12 cellular contexts compared by ENCODE assay signal in the genomic region with DNA sequence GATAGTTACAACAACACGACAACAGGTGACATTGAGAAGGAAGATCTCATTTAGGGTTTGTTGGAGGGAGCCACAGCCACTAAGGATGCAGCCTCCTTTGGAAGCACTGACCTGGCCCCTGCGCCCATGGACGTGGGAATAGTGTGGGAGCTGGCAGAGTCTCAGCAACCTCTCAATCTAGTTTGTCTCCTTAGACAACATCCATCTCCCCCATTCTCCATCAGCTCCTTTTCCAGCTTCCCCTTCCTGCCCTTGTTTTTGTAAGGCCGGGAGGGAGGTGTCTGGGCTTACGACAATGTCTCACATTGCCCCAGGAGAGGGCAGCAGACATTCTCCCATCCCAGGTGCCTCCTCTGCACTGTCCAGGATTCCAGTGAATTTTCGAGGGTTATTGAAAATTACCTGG.
DNase-seq lines count a peak whose midpoint lies in the region; ATAC-seq, FAIRE-seq and TF ChIP-seq lines count a peak whose summit lies in the region.
"Had no signal": no experiment of that assay in that cellular context is flagged by ENCODE, and none has a peak within 500 bp of the region (broad histone marks: within the 10 kb centered on the region; RNA-seq: fewer than 3 reads in every experiment).

No MANE protein-coding gene starts in this region.

- POLR2A ChIA-PET in PC-3 (lab: Charles Lee; ENCODE audit: unreplicated experiment): no interaction called here

- no peak overlapping the region for H3K9ac ChIP-seq in PC-3 (ENCODE audit: low read length)

- H3K9me3 ChIP-seq in left ventricle myocardium inferior (replicated peaks) (no peaks in the 10 kb centered on the region), PC-3 (ENCODE audit: low read length) (no peaks in the 10 kb centered on the region)
- H3K9me3 ChIP-seq: neutrophil had no signal

- intact Hi-C loops in left ventricle myocardium inferior (cut with micrococcal nuclease) (no loop called here), Right ventricle myocardium superior (cut with DNase I) (no loop called here), PC-3 (cut with micrococcal nuclease) (no loop called here)

- CTCF ChIA-PET in PC-3 (lab: Charles Lee): no interaction called here

- H3K4me2 ChIP-seq in PC-3 (ENCODE audit: low read length): no peak overlapping the region

- peak; percentile 68 for FAIRE-seq in urothelium cell line (lab: Jason Lieb, UNC)

- H2AFZ ChIP-seq in PC-3 (ENCODE audit: low read length): no peak overlapping the region

- DNase-seq in left ventricle myocardium inferior: no peak
- DNase-seq in Right ventricle myocardium superior: no peak
- peak; percentile 38 for DNase-seq in PC-3
- DNase-seq in fibroblast of the aortic adventitia (ENCODE audit: low read depth): no peak
- DNase-seq in urothelium cell line (ENCODE audit: low spot score): peak; percentile 64
- DNase-seq in AG20443 (ENCODE audit: low spot score): no peak
- DNase-seq in activated T-cell treated with anti-CD3 and anti-CD28 coated beads, Interleukin-2, amount 50 U/mL, for 1 hour: no peak
- no peak for DNase-seq in anterior cingulate cortex (lab: John Stamatoyannopoulos, UW)
- DNase-seq: activated T-cell treated with anti-CD3 and anti-CD28 coated beads for 4 hours, DMS79 had no signal

- no peaks in the 10 kb centered on the region for H3F3A ChIP-seq in PC-3 (ENCODE audit: low read length, unreplicated experiment)

- H3K36me3 ChIP-seq in left ventricle myocardium inferior: no peaks in the 10 kb centered on the region
- no peaks in the 10 kb centered on the region for H3K36me3 ChIP-seq in PC-3 (ENCODE audit: low read depth, low read length)
- H3K36me3 ChIP-seq: neutrophil had no signal

- no peaks in the 10 kb centered on the region for H3K9me2 ChIP-seq in PC-3 (replicated peaks; ENCODE audit: low read length)

- BruUV-seq in PC-3 (replicated peaks; lab: Mats Ljungman, UMichigan): no TSS peak

- H4K20me1 ChIP-seq in PC-3 (ENCODE audit: low read length): no peaks in the 10 kb centered on the region

- H3K27me3 ChIP-seq in left ventricle myocardium inferior (ENCODE audit: low read depth): peaks cover 30% of the 10 kb centered on the region
- peaks cover 36% of the 10 kb centered on the region for H3K27me3 ChIP-seq in PC-3 (ENCODE audit: low read length)
- H3K27me3 ChIP-seq: neutrophil had no signal

- no peaks in the 10 kb centered on the region for H3K4me1 ChIP-seq in left ventricle myocardium inferior
- H3K4me1 ChIP-seq in PC-3 (ENCODE audit: insufficient read depth, low read length): no peaks in the 10 kb centered on the region

- ATAC-seq in Right ventricle myocardium superior (ENCODE audit: poor library complexity) (no peak), PC-3 (peak; percentile 83)
- ATAC-seq: Right ventricle myocardium inferior had no signal

- H3K27ac ChIP-seq in left ventricle myocardium inferior (replicated peaks) (no peak overlapping the region), PC-3 (ENCODE audit: low read length) (no peak overlapping the region)
- H3K27ac ChIP-seq: neutrophil had no signal

- H3K79me2 ChIP-seq in PC-3 (ENCODE audit: low read length): no peaks in the 10 kb centered on the region

- peak; percentile 32 for TF ChIP-seq CTCF in left ventricle myocardium inferior (IDR thresholded peaks at IDR 0.05; ENCODE audit: borderline replicate concordance)
- peak; percentile 55 for TF ChIP-seq CTCF in PC-3 (conservative IDR thresholded peaks at IDR 0.05; ENCODE audit: low read depth, low read length)
- peak; percentile 6 for TF ChIP-seq CTCF in fibroblast of the aortic adventitia (IDR thresholded peaks at IDR 0.05; ENCODE audit: insufficient read depth, low read length)

- H3K4me3 ChIP-seq in left ventricle myocardium inferior: no peak overlapping the region
- no peak overlapping the region for H3K4me3 ChIP-seq in PC-3 (ENCODE audit: low read length)
- H3K4me3 ChIP-seq in fibroblast of the aortic adventitia (ENCODE audit: low read depth, low read length): no peak overlapping the region

Comparison
In these comparisons a context has a peak if more than half of its experiments do, and no peak if none do; other contexts are left out.
1. DNase-seq: peak in PC-3 (single experiment) and urothelium cell line (single experiment); none in left ventricle myocardium inferior (single experiment), Right ventricle myocardium superior (single experiment), fibroblast of the aortic adventitia (single experiment), AG20443 (single experiment), activated T-cell treated with anti-CD3 and anti-CD28 coated beads, Interleukin-2, amount 50 U/mL, for 1 hour (single experiment) and anterior cingulate cortex (0 of 58).
2. Peak in every context shown above with its lines, with median percentiles within 50 percentile points of each other: CTCF ChIP-seq.